ENCODE assay signal across 15 cellular contexts in the genomic region with DNA sequence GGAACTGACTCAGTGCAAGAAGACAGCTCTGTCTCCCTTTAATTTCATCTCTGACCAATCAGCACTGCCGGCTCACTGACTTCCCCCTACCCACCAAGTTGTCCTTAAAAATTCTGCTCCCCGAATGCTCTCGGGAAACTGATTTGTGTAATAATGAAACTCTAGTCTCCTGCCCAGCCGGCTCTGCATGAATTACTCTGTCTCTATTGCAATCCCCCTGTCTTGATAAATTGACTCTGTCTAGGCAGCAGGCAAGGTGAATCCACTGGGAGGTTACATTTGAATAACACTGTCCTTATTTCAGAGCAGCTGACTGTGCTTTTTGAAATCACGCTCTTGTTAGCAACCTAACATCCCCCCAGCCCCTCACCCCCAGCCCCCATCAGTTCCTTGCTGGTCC. TPM values are rescaled to one million over a fixed set of nuclear protein-coding genes. Genes with fewer than 3 reads are reported as not detected.
DNase-seq lines count a peak whose midpoint lies in the region; ATAC-seq and TF ChIP-seq lines count a peak whose summit lies in the region.
"Had no signal": no experiment of that assay in that cellular context is flagged by ENCODE, and none has a peak within 500 bp of the region (broad histone marks: within the 10 kb centered on the region; RNA-seq: fewer than 3 reads in every experiment).

No MANE protein-coding gene starts in this region.

- in situ Hi-C loops in gastrocnemius medialis (cut with MboI; ENCODE audit: low sequenced_read_pairs in 4 of 4), result loop anchor here in 1 of 4 donors (5.0 kb wide), 1 partner anchor 176 kb away; no protein-coding TSS in a partner anchor

- no peak for TF ChIP-seq POLR2A in gastrocnemius medialis (IDR thresholded peaks at IDR 0.05)

- H3K27me3 ChIP-seq in gastrocnemius medialis, result peaks cover 0 to 8% (median 0%) of the 10 kb centered on the region in 3 donors
- H3K27me3 ChIP-seq: BLaER1 had no signal

- no peak overlapping the region for H3K4me3 Mint-ChIP-seq in progenitor cell of endocrine pancreas (ENCODE audit: low read depth)
- H3K4me3 Mint-ChIP-seq: CD14-positive monocyte had no signal

- peaks cover 20% of the 10 kb centered on the region for H3K9me3 Mint-ChIP-seq in progenitor cell of endocrine pancreas (ENCODE audit: low read depth)

- H3K27me3 Mint-ChIP-seq in progenitor cell of endocrine pancreas, result peaks cover 1% of the 10 kb centered on the region

- H3K36me3 ChIP-seq in gastrocnemius medialis, result no peaks in the 10 kb centered on the region
- H3K36me3 ChIP-seq: BLaER1 had no signal

- no peaks in the 10 kb centered on the region for H3K9me3 ChIP-seq in gastrocnemius medialis

- no peak overlapping the region for H3K27ac Mint-ChIP-seq in progenitor cell of endocrine pancreas
- H3K27ac Mint-ChIP-seq: CD4-positive, alpha-beta memory T cell had no signal

- peak; percentile 33 for DNase-seq in SIG-M5 treated with dmso at 0.1 percent for 504 hours (lab: John Stamatoyannopoulos, UW; ENCODE audit: unreplicated experiment)
- no peak for DNase-seq in SIG-M5 (lab: John Stamatoyannopoulos, UW)
- DNase-seq in OCI-M1 (lab: John Stamatoyannopoulos, UW), result peak; percentile 16
- peak; percentile 40 for DNase-seq in iPS DF 19.7 (ENCODE audit: low read depth, low spot score)
- DNase-seq in progenitor cell of endocrine pancreas (ENCODE audit: low spot score, unreplicated experiment), result no peak
- DNase-seq in putamen (ENCODE audit: low spot score), result no peak
- no peak for DNase-seq in gastrocnemius medialis
- DNase-seq: CD4-positive, alpha-beta memory T cell; DMS79 treated with DMSO at 0.1 percent for 48 hours; GF-D8; HCEC 1CT had no signal

- H3K4me3 ChIP-seq in gastrocnemius medialis, result no peak overlapping the region
- H3K4me3 ChIP-seq: BLaER1 had no signal

- ATAC-seq in gastrocnemius medialis (no peak), HG03175 (IDR thresholded peaks at IDR 0.05; ENCODE audit: unreplicated experiment) (no peak)

- peaks cover 7% of the 10 kb centered on the region for H3K36me3 Mint-ChIP-seq in progenitor cell of endocrine pancreas (ENCODE audit: insufficient read depth)
- H3K36me3 Mint-ChIP-seq: CD14-positive monocyte; CD4-positive, alpha-beta memory T cell had no signal

- intact Hi-C loops in gastrocnemius medialis (cut with DNase I; ENCODE audit: low total_unique reads), result no loop called here

- no peak overlapping the region for H3K27ac ChIP-seq in gastrocnemius medialis
- H3K27ac ChIP-seq: 22Rv1, BLaER1 had no signal

- no peaks in the 10 kb centered on the region for H3K4me1 Mint-ChIP-seq in progenitor cell of endocrine pancreas (ENCODE audit: low read depth)

- TF ChIP-seq CTCF in progenitor cell of endocrine pancreas (IDR thresholded peaks at IDR 0.05; ENCODE audit: unreplicated experiment) (no peak), gastrocnemius medialis (IDR thresholded peaks at IDR 0.05 in 4 of 5, conservative IDR thresholded peaks at IDR 0.05 in 1 of 5) (no peak)

- H3K4me1 ChIP-seq in gastrocnemius medialis, result no peaks in the 10 kb centered on the region
- H3K4me1 ChIP-seq: BLaER1 had no signal

RNA-seq across cellular contexts. Expression of a gene that starts 26.4 kb away (rescaled TPM):
- total RNA-seq in progenitor cell of endocrine pancreas (28.9 and 32.5 TPM in 2 replicates), gastrocnemius medialis (1 to 10 TPM; 6.2 to 7.1 (median 6.5) TPM)

Comparison
In these comparisons a context has a peak if more than half of its experiments do, and no peak if none do; other contexts are left out.
1. DNase-seq: peak in SIG-M5 treated with dmso at 0.1 percent for 504 hours (single experiment), OCI-M1 (single experiment) and iPS DF 19.7 (single experiment); none in SIG-M5 (single experiment), progenitor cell of endocrine pancreas (single experiment), putamen (single experiment) and gastrocnemius medialis (0 of 2).